ENCODE assay signal across 1 cellular context in the genomic region with DNA sequence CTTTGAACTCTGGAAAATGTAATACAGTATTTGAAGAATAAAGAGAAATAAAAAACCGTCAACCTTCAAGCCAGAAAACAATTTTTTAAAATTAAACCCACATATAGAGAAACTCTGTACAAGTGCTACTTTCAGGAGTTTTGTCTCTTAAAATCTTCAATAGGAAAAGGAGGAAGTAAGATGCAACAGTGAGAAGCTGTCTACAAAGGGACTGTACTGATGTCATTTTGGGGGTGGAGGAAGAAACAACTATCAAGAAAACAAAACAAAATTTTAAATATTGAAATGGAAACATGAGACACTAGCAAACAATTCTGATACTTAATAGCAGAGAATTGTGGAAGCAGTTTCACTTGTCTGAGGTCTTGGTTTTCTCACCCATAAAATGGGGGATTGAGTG.
A peak's percentile ranks its signal among the peaks of the same experiment; 100 is the strongest.
TF ChIP-seq lines count a peak whose summit lies in the region.

No MANE protein-coding gene starts in this region.

TF ChIP-seq in GM12878, 131 proteins besides CTCF, POLR2A, EP300 and RAD21 (continued from another document):
- TF ChIP-seq, protein P1, sequence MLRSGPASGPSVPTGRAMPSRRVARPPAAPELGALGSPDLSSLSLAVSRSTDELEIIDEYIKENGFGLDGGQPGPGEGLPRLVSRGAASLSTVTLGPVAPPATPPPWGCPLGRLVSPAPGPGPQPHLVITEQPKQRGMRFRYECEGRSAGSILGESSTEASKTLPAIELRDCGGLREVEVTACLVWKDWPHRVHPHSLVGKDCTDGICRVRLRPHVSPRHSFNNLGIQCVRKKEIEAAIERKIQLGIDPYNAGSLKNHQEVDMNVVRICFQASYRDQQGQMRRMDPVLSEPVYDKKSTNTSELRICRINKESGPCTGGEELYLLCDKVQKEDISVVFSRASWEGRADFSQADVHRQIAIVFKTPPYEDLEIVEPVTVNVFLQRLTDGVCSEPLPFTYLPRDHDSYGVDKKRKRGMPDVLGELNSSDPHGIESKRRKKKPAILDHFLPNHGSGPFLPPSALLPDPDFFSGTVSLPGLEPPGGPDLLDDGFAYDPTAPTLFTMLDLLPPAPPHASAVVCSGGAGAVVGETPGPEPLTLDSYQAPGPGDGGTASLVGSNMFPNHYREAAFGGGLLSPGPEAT (IDR thresholded peaks at IDR 0.05; ENCODE audit: low read depth), result 0 out of 2 replicates have a peak, but pooled peaks have one; percentile 40
- TF ChIP-seq, protein P2, sequence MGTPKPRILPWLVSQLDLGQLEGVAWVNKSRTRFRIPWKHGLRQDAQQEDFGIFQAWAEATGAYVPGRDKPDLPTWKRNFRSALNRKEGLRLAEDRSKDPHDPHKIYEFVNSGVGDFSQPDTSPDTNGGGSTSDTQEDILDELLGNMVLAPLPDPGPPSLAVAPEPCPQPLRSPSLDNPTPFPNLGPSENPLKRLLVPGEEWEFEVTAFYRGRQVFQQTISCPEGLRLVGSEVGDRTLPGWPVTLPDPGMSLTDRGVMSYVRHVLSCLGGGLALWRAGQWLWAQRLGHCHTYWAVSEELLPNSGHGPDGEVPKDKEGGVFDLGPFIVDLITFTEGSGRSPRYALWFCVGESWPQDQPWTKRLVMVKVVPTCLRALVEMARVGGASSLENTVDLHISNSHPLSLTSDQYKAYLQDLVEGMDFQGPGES (IDR thresholded peaks at IDR 0.05), result no peak
- TF ChIP-seq ATF7 (IDR thresholded peaks at IDR 0.05; ENCODE audit: low read depth) (peak; percentile 84), IKZF1 (conservative IDR thresholded peaks at IDR 0.05) (0 out of 2 replicates have a peak, but pooled peaks have one; percentile 11), CHD2 (IDR thresholded peaks at IDR 0.05; ENCODE audit: borderline replicate concordance, low read depth, low read length) (no peak), RUNX3 (IDR thresholded peaks at IDR 0.05; ENCODE audit: low read length) (0 out of 2 replicates have a peak, but pooled peaks have one; percentile 5), SUPT20H (IDR thresholded peaks at IDR 0.05; ENCODE audit: borderline replicate concordance, control insufficient read depth, low read depth, low read length) (no peak), SMARCA5 (IDR thresholded peaks at IDR 0.05) (peak; percentile 40; the same call in 1 of the 2 replicates), PAX8 (IDR thresholded peaks at IDR 0.05) (peak; percentile 59; the same call in 1 of the 2 replicates)
